Comparison of ENCODE assay signal across 8 cellular contexts in genomic region chr1:23799570-23800395, GRCh38. TPM values are rescaled to one million over a fixed set of nuclear protein-coding genes. Genes with fewer than 3 reads are reported as not detected.
A peak's percentile ranks its signal among the peaks of the same experiment; 100 is the strongest.
DNase-seq lines count a peak whose midpoint lies in the region; ATAC-seq and TF ChIP-seq lines count a peak whose summit lies in the region.

No MANE protein-coding gene starts in this region.

- BruUV-seq in Panc1 (replicated peaks; lab: Mats Ljungman, UMichigan): no TSS peak
- TSS peak; percentile 87 for BruUV-seq in mammary epithelial cell (replicated peaks; lab: Mats Ljungman, UMichigan)

- in situ Hi-C loops in Panc1 (cut with HindIII; ENCODE audit: low pct_unique_long_range_greater_than_20kb, low sequenced_read_pairs): no loop called here
- in situ Hi-C loops in mammary epithelial cell (cut with MboI; ENCODE audit: low sequenced_read_pairs in 2 of 2): loop anchor here in 1 of 2 donors (10.0 kb wide), 1 partner anchor 115 kb away; the partner anchor contains the start of gene CNR2

- H3K4me1 Mint-ChIP-seq in stimulated activated memory B cell treated with anti-CD40 and anti-IgM and Interleukin-4, amounts not matched to agents 10 μg/mL and 1 μg/mL and 100 μg/mL, for 72 hours: peaks cover 37% of the 10 kb centered on the region

- peaks cover 27% of the 10 kb centered on the region for H3K79me2 ChIP-seq in mammary epithelial cell (ENCODE audit: insufficient read depth, low read length)

- TF ChIP-seq CTCF in Panc1 (IDR thresholded peaks at IDR 0.05) (no peak), mammary epithelial cell (conservative IDR thresholded peaks at IDR 0.05 in 1 of 2, IDR thresholded peaks at IDR 0.05 in 1 of 2; ENCODE audit: extremely low read depth in 1 of 2, insufficient read depth in 1 of 2, low read depth in 1 of 2, low read length in 2 of 2) (no peak)

- H3K27me3 Mint-ChIP-seq in stimulated activated memory B cell treated with anti-CD40 and anti-IgM and Interleukin-4, amounts not matched to agents 10 μg/mL and 1 μg/mL and 100 μg/mL, for 72 hours: no peaks in the 10 kb centered on the region

- H3K9me3 ChIP-seq in Panc1 (ENCODE audit: control insufficient read depth, insufficient read depth, low read depth, low read length) (no peaks in the 10 kb centered on the region), mammary epithelial cell (replicated peaks; ENCODE audit: insufficient read depth, low read length) (no peaks in the 10 kb centered on the region)

- H3K36me3 Mint-ChIP-seq in stimulated activated memory B cell treated with anti-CD40 and anti-IgM and Interleukin-4, amounts not matched to agents 10 μg/mL and 1 μg/mL and 100 μg/mL, for 72 hours: peaks cover 27% of the 10 kb centered on the region

- H3K4me1 ChIP-seq in Panc1 (ENCODE audit: control insufficient read depth, insufficient read depth, low read length) (peaks cover 40% of the 10 kb centered on the region), mammary epithelial cell (ENCODE audit: insufficient read depth, low read length) (peaks cover 21% of the 10 kb centered on the region)

- no peaks in the 10 kb centered on the region for H4K20me1 ChIP-seq in mammary epithelial cell (ENCODE audit: insufficient read depth, low read length)

- ATAC-seq in HG02759 (IDR thresholded peaks at IDR 0.05; ENCODE audit: unreplicated experiment) (peak; percentile 4), Panc1 (peak; percentile 56)
- peak; percentile 3 for ATAC-seq in stimulated activated memory B cell treated with anti-CD40 and anti-IgM and Interleukin-4, amounts not matched to agents 10 μg/mL and 1 μg/mL and 100 μg/mL, for 72 hours

- H3K4me2 ChIP-seq in mammary epithelial cell (ENCODE audit: insufficient read depth, low read depth, low read length): peak overlapping the region; percentile 94

- CTCF ChIA-PET in Panc1 (lab: Charles Lee): interaction anchor here (0.6 to 2.4 kb wide), 5 partner anchors 8 to 55 kb away, joined by 3 to 13 read pairs (median 4); partner anchors contain the start of gene PITHD1
- CTCF ChIA-PET in mammary epithelial cell (lab: Charles Lee; ENCODE audit: low non-redundant PET): no interaction called here

- POLR2A ChIA-PET in Panc1 (lab: Charles Lee): interaction anchor here (0.7 to 1.0 kb wide), 2 partner anchors 8 to 491 kb away, joined by 4 to 8 read pairs; no protein-coding TSS in a partner anchor

- 1% methylated on average over 23 of the region's 47 CpGs for WGBS in mammary epithelial cell (ENCODE audit: low coverage, missing lambda C conversion rate)

- peak overlapping the region; percentile 93 for H3K4me3 Mint-ChIP-seq in stimulated activated memory B cell treated with anti-CD40 and anti-IgM and Interleukin-4, amounts not matched to agents 10 μg/mL and 1 μg/mL and 100 μg/mL, for 72 hours

- H3K4me3 ChIP-seq in Panc1 (ENCODE audit: low read depth in 2 of 2, low read length in 2 of 2): peak overlapping the region; percentile 86 to 89
- H3K4me3 ChIP-seq in mammary epithelial cell (replicated peaks in 1 of 3; ENCODE audit: insufficient read depth in 1 of 3, low read depth in 2 of 3, low read length in 3 of 3): peak overlapping the region; percentile 72 to 89 (median 77)

- H3K27ac Mint-ChIP-seq in stimulated activated memory B cell treated with anti-CD40 and anti-IgM and Interleukin-4, amounts not matched to agents 10 μg/mL and 1 μg/mL and 100 μg/mL, for 72 hours: peak overlapping the region; percentile 76

- H3K9ac ChIP-seq in mammary epithelial cell (ENCODE audit: insufficient read depth, low read length): peak overlapping the region; percentile 80

- H3K9me3 Mint-ChIP-seq in stimulated activated memory B cell treated with anti-CD40 and anti-IgM and Interleukin-4, amounts not matched to agents 10 μg/mL and 1 μg/mL and 100 μg/mL, for 72 hours: no peaks in the 10 kb centered on the region

- H3K27me3 ChIP-seq in Panc1 (ENCODE audit: control insufficient read depth, insufficient read depth, low read length) (no peaks in the 10 kb centered on the region), mammary epithelial cell (ENCODE audit: insufficient read depth, low read length) (no peaks in the 10 kb centered on the region)

- H3K27ac ChIP-seq in Panc1 (ENCODE audit: low read length): peak overlapping the region; percentile 94
- peak overlapping the region; percentile 75 for H3K27ac ChIP-seq in mammary epithelial cell (ENCODE audit: insufficient read depth, low read depth, low read length)

- H2AFZ ChIP-seq in mammary epithelial cell (ENCODE audit: low read depth, low read length): peak overlapping the region; percentile 63

- dilution Hi-C loops in mammary epithelial cell (cut with HindIII; ENCODE audit: low sequenced_read_pairs): no loop called here

- H3K36me3 ChIP-seq in Panc1 (ENCODE audit: control insufficient read depth, insufficient read depth, low read length): peaks cover 8% of the 10 kb centered on the region; the same call in 1 of the 2 replicates
- peaks cover 7% of the 10 kb centered on the region for H3K36me3 ChIP-seq in mammary epithelial cell (ENCODE audit: insufficient read depth, low read length)

- DNase-seq in NK-92 treated with Interleukin-12 subunit alpha and Interleukin-12 subunit beta, amount 100 ng/mL, for 24 hours (lab: John Stamatoyannopoulos, UW): peak; percentile 48
- DNase-seq in NK-92 (lab: John Stamatoyannopoulos, UW; ENCODE audit: unreplicated experiment): no peak
- peak; percentile 87 for DNase-seq in Panc1 (ENCODE audit: low read depth, low spot score)
- peak; percentile 92 for DNase-seq in mammary epithelial cell
- DNase-seq in kidney tubule cell (ENCODE audit: low spot score): peak; percentile 97
- no peak for DNase-seq in DMS153 (lab: John Stamatoyannopoulos, UW)

- intact Hi-C loops in Panc1 (cut with micrococcal nuclease; ENCODE audit: unreplicated experiment): no loop called here
- intact Hi-C loops in mammary epithelial cell (cut with micrococcal nuclease): loop anchor here (2.0 to 10.0 kb wide), 3 partner anchors 21 to 315 kb away; partner anchors contain the start of genes MYOM3 and PITHD1

RNA-seq across cellular contexts. Expression of gene GALE, which starts 0.8 kb away (rescaled TPM):
- total RNA-seq in Panc1 (2021; ENCODE audit: unreplicated experiment) (114 TPM), mammary epithelial cell (10 to 100 TPM; 24.2 to 84.5 TPM)
- 112 TPM for polyA plus RNA-seq in Panc1 (2012; ENCODE audit: insufficient read length)
- polyA plus RNA-seq in mammary epithelial cell: 98.7 TPM
- polyA minus RNA-seq in mammary epithelial cell: 64.5 TPM

RNA-seq across cellular contexts. Expression of gene LYPLA2, which starts 8.8 kb away (rescaled TPM):
- total RNA-seq in Panc1 (2021; ENCODE audit: unreplicated experiment) (82.9 TPM), mammary epithelial cell (10 to 100 TPM; 81.5 to 89.8 TPM)
- 106 TPM for polyA plus RNA-seq in Panc1 (2012; ENCODE audit: insufficient read length)
- polyA plus RNA-seq in mammary epithelial cell: 107 TPM
- 91.3 TPM for polyA minus RNA-seq in mammary epithelial cell

RNA-seq across cellular contexts. Expression of gene PITHD1, which starts 21.6 kb away (rescaled TPM):
- total RNA-seq in Panc1 (2021; ENCODE audit: unreplicated experiment) (48.9 TPM), mammary epithelial cell (10 to 100 TPM; 39.7 to 44.0 TPM)
- polyA plus RNA-seq in Panc1 (2012; ENCODE audit: insufficient read length): 43.0 TPM
- 45.9 TPM for polyA plus RNA-seq in mammary epithelial cell
- 3.9 TPM for polyA minus RNA-seq in mammary epithelial cell

RNA-seq across cellular contexts. Expression of gene HMGCL, which starts 25.4 kb away (rescaled TPM):
- total RNA-seq in Panc1 (2021; ENCODE audit: unreplicated experiment) (30.8 TPM), mammary epithelial cell (10 to 100 TPM; 31.5 to 33.0 TPM)
- 34.1 TPM for polyA plus RNA-seq in Panc1 (2012; ENCODE audit: insufficient read length)
- 25.8 TPM for polyA plus RNA-seq in mammary epithelial cell
- polyA minus RNA-seq in mammary epithelial cell: 2.1 TPM

RNA-seq across cellular contexts. Expression of gene ELOA, which starts 56.5 kb away (rescaled TPM):
- 58.5 TPM for total RNA-seq in Panc1 (2021; ENCODE audit: unreplicated experiment)
- polyA plus RNA-seq in Panc1 (2012; ENCODE audit: insufficient read length): 25.6 TPM
- 10 to 100 TPM; 38.0 to 59.9 TPM for total RNA-seq in mammary epithelial cell
- polyA plus RNA-seq in mammary epithelial cell: 37.0 TPM
- 65.2 TPM for polyA minus RNA-seq in mammary epithelial cell

Comparison
In these comparisons a context has a peak if more than half of its experiments do, and no peak if none do; other contexts are left out.
1. DNase-seq: peak in NK-92 treated with Interleukin-12 subunit alpha and Interleukin-12 subunit beta, amount 100 ng/mL, for 24 hours (single experiment), Panc1 (single experiment), mammary epithelial cell (single experiment) and kidney tubule cell (single experiment); none in NK-92 (single experiment) and DMS153 (single experiment).
2. ATAC-seq: peak in every context shown above with its lines; median percentile 56 in Panc1; 4 in HG02759; 3 in stimulated activated memory B cell treated with anti-CD40 and anti-IgM and Interleukin-4, amounts not matched to agents 10 μg/mL and 1 μg/mL and 100 μg/mL, for 72 hours.